24 cellular contexts compared by ENCODE assay signal in genomic region chr9:96065482-96066251, GRCh38.
"Had no signal": no experiment of that assay in that cellular context is flagged by ENCODE, and none has a peak within 500 bp of the region (broad histone marks: within the 10 kb centered on the region; RNA-seq: fewer than 3 reads in every experiment).

No MANE protein-coding gene starts in this region.

- H3K4me3 ChIP-seq: ascending aorta, breast epithelium, cardiac muscle cell, colonic mucosa had no signal

- H3K27ac ChIP-seq: breast epithelium, cardiac muscle cell, colonic mucosa had no signal

- ATAC-seq: activated naive CD4-positive, alpha-beta T cell treated with anti-CD3 and anti-CD28 coated beads, Interleukin-2, amount 50 U/mL, for 72 hours; activated T-cell treated with anti-CD3 and anti-CD28 coated beads, Interleukin-2, amount 50 U/mL, for 72 hours; esophagus mucosa; WTC11 had no signal

- H3K27me3 ChIP-seq: ascending aorta, breast epithelium, cardiac muscle cell, colonic mucosa had no signal

- H3K9me3 ChIP-seq: ascending aorta, breast epithelium, colonic mucosa had no signal

- H3K36me3 ChIP-seq: ascending aorta, breast epithelium, cardiac muscle cell, colonic mucosa had no signal

- DNase-seq: activated CD4-positive, alpha-beta memory T cell treated with anti-CD3 and anti-CD28 coated beads, Interleukin-2, amount 10 ng/mL, durations not matched to agents 7 days and 5 days; activated CD4-positive, alpha-beta T cell treated with anti-CD3 and anti-CD28 coated beads for 1 hour; activated CD4-positive, alpha-beta T cell treated with anti-CD3 and anti-CD28 coated beads for 4 hours; activated CD4-positive, alpha-beta T cell treated with anti-CD3 and anti-CD28 coated beads, Interleukin-2, amount 10 ng/mL, durations not matched to agents 7 days and 5 days; activated CD4-positive, alpha-beta T cell treated with anti-CD3 and anti-CD28 coated beads, Interleukin-2, amount 50 U/mL, for 4 hours; activated CD8-positive, alpha-beta memory T cell treated with anti-CD3 and anti-CD28 coated beads, Interleukin-2, amount 50 U/mL, for 48 hours; activated naive CD4-positive, alpha-beta T cell treated with anti-CD3 and anti-CD28 coated beads, Interleukin-2, amount 10 ng/mL, durations not matched to agents 7 days and 5 days; activated naive CD8-positive, alpha-beta T cell treated with anti-CD3 and anti-CD28 coated beads, Interleukin-2, amount 10 ng/mL, durations not matched to agents 7 days and 5 days; activated T-cell treated with anti-CD3 and anti-CD28 coated beads for 4 hours; activated T-cell treated with anti-CD3 and anti-CD28 coated beads, Interleukin-2, amount 50 U/mL, for 24 hours; activated T-cell treated with anti-CD3 and anti-CD28 coated beads, Interleukin-2, amount 50 U/mL, for 72 hours; central memory CD4-positive, alpha-beta T cell; cerebellar nuclear complex; colonic mucosa; effector CD8-positive, alpha-beta T cell; foreskin fibroblast; head of caudate nucleus; T-helper 2 cell had no signal

- H3K4me1 ChIP-seq: breast epithelium, colonic mucosa had no signal
